In genomic region chr6:127581576-127581975, GRCh38 we compare ENCODE assay signal across 26 cellular contexts. TPM values are rescaled to one million over a fixed set of nuclear protein-coding genes. Genes with fewer than 3 reads are reported as not detected.
DNase-seq lines count a peak whose midpoint lies in the region; ATAC-seq, FAIRE-seq and TF ChIP-seq lines count a peak whose summit lies in the region.
"Had no signal": no experiment of that assay in that cellular context is flagged by ENCODE, and none has a peak within 500 bp of the region (broad histone marks: within the 10 kb centered on the region; RNA-seq: fewer than 3 reads in every experiment).

No MANE protein-coding gene starts in this region.

- H3K4me3 Mint-ChIP-seq in activated naive CD8-positive, alpha-beta T cell treated with anti-CD3 and anti-CD28 coated beads, Interleukin-2, amount 50 U/mL, for 24 hours = no peak overlapping the region
- H3K4me3 Mint-ChIP-seq in activated naive CD8-positive, alpha-beta T cell treated with anti-CD3 and anti-CD28 coated beads for 36 hours = no peak overlapping the region
- H3K4me3 Mint-ChIP-seq: CD8-positive, alpha-beta memory T cell; T-helper 17 cell had no signal

- RAD21 ChIA-PET in GM12878 (lab: Charles Lee; ENCODE audit: unreplicated experiment) = no interaction called here

- H3K4me1 ChIP-seq in GM12878 (ENCODE audit: control insufficient read depth, insufficient read depth, low read length) = no peaks in the 10 kb centered on the region

- POLR2A ChIA-PET in GM12878 (lab: Charles Lee) = no interaction called here

- H3K27me3 ChIP-seq in GM12878 (replicated peaks in 1 of 2; ENCODE audit: control insufficient read depth in 2 of 2, insufficient read depth in 2 of 2, low read length in 1 of 2) = no peaks in the 10 kb centered on the region

- TF ChIP-seq CTCF in GM12878 (IDR thresholded peaks at IDR 0.05 in 2 of 3, conservative IDR thresholded peaks at IDR 0.05 in 1 of 3; ENCODE audit: control insufficient read depth in 2 of 3, extremely low read depth in 1 of 3, insufficient read depth in 1 of 3, low read depth in 3 of 3, low read length in 3 of 3) = no peak

- H3K79me2 ChIP-seq in GM12878 (ENCODE audit: control insufficient read depth, insufficient read depth, low read length) = no peaks in the 10 kb centered on the region

- CTCF ChIA-PET in GM12878 (lab: Yijun Ruan, JAX) = interaction anchor here (1.2 kb wide), 1 partner anchor 11 kb away, joined by 3 read pairs; no protein-coding TSS in a partner anchor

- no peaks in the 10 kb centered on the region for H4K20me1 ChIP-seq in GM12878 (ENCODE audit: control insufficient read depth, insufficient read depth)

- DNase-seq in activated naive CD8-positive, alpha-beta T cell treated with anti-CD3 and anti-CD28 coated beads, Interleukin-2, amount 50 U/mL, for 24 hours = no peak
- DNase-seq in activated naive CD8-positive, alpha-beta T cell treated with anti-CD3 and anti-CD28 coated beads for 36 hours = no peak
- DNase-seq in GM12878 (ENCODE audit: low read depth, low spot score) (no peak), KBM-7 (no peak), DMS153 treated with DMSO at 0.1 percent for 48 hours (lab: John Stamatoyannopoulos, UW; ENCODE audit: unreplicated experiment) (no peak), NCI-H146 treated with DMSO at 0.1 percent for 48 hours (lab: John Stamatoyannopoulos, UW; ENCODE audit: unreplicated experiment) (no peak)
- DNase-seq: Calu3; CD8-positive, alpha-beta memory T cell; DMS153; GDM1; KG1; NCI-H1092 treated with DMSO at 0.1 percent for 48 hours; NCI-H1436 treated with DMSO at 0.1 percent for 48 hours; NCI-H2029 treated with DMSO at 0.1 percent for 48 hours; NCI-H2171; NCI-H526; PC-3; SHP77; T-helper 17 cell had no signal

- intact Hi-C loops in GM12878 (cut with micrococcal nuclease; ENCODE audit: unreplicated experiment) = no loop called here

- BruUV-seq in GM12878 (replicated peaks; lab: Mats Ljungman, UMichigan) = no TSS peak

- no peaks in the 10 kb centered on the region for H3K9me3 Mint-ChIP-seq in activated naive CD8-positive, alpha-beta T cell treated with anti-CD3 and anti-CD28 coated beads, Interleukin-2, amount 50 U/mL, for 24 hours
- no peaks in the 10 kb centered on the region for H3K9me3 Mint-ChIP-seq in activated naive CD8-positive, alpha-beta T cell treated with anti-CD3 and anti-CD28 coated beads for 36 hours
- H3K9me3 Mint-ChIP-seq: CD8-positive, alpha-beta memory T cell had no signal

- SMC1A ChIA-PET in GM12878 (lab: Charles Lee; ENCODE audit: uncharacterized antibody, unreplicated experiment) = no interaction called here

- FAIRE-seq in GM12878 (lab: Jason Lieb, UNC) = peak; percentile 59
- FAIRE-seq: HepG2 had no signal

- peaks cover 5% of the 10 kb centered on the region for H3K27me3 Mint-ChIP-seq in activated naive CD8-positive, alpha-beta T cell treated with anti-CD3 and anti-CD28 coated beads, Interleukin-2, amount 50 U/mL, for 24 hours
- H3K27me3 Mint-ChIP-seq in activated naive CD8-positive, alpha-beta T cell treated with anti-CD3 and anti-CD28 coated beads for 36 hours = peaks cover 16% of the 10 kb centered on the region

- ATAC-seq in activated naive CD8-positive, alpha-beta T cell treated with anti-CD3 and anti-CD28 coated beads, Interleukin-2, amount 50 U/mL, for 24 hours = peak; percentile 49
- peak; percentile 48 for ATAC-seq in HG02973 (IDR thresholded peaks at IDR 0.05; ENCODE audit: unreplicated experiment)
- ATAC-seq in GM12878 = peak; percentile 65
- ATAC-seq: HepG2, PC-3, T-helper 17 cell had no signal

- H3K27ac Mint-ChIP-seq in activated naive CD8-positive, alpha-beta T cell treated with anti-CD3 and anti-CD28 coated beads, Interleukin-2, amount 50 U/mL, for 24 hours = no peak overlapping the region
- no peak overlapping the region for H3K27ac Mint-ChIP-seq in activated naive CD8-positive, alpha-beta T cell treated with anti-CD3 and anti-CD28 coated beads for 36 hours
- H3K27ac Mint-ChIP-seq: CD8-positive, alpha-beta memory T cell; T-helper 17 cell had no signal

- no peak for TF ChIP-seq RAD21 in GM12878 (IDR thresholded peaks at IDR 0.05; ENCODE audit: insufficient read depth, low read depth, low read length)

- H3K4me2 ChIP-seq in GM12878 (ENCODE audit: control insufficient read depth, insufficient read depth) = no peak overlapping the region

- no peak overlapping the region for H3K27ac ChIP-seq in GM12878 (ENCODE audit: control insufficient read depth, insufficient read depth)
- H3K27ac ChIP-seq: C4-2B, HL-60 had no signal

- no peak overlapping the region for H3K4me3 ChIP-seq in GM12878

- TF ChIP-seq POLR2A in GM12878 (IDR thresholded peaks at IDR 0.05; ENCODE audit: low read depth, low read length) = no peak

- H3K4me1 Mint-ChIP-seq in activated naive CD8-positive, alpha-beta T cell treated with anti-CD3 and anti-CD28 coated beads, Interleukin-2, amount 50 U/mL, for 24 hours = no peaks in the 10 kb centered on the region
- H3K4me1 Mint-ChIP-seq in activated naive CD8-positive, alpha-beta T cell treated with anti-CD3 and anti-CD28 coated beads for 36 hours = peaks cover 8% of the 10 kb centered on the region
- H3K4me1 Mint-ChIP-seq: T-helper 17 cell had no signal

- in situ Hi-C loops in GM12878 (cut with MboI) = no loop called here
- in situ Hi-C loops in KBM-7 (cut with MboI; ENCODE audit: low pct_unique_long_range_greater_than_20kb, low sequenced_read_pairs) = no loop called here

- H3K9ac ChIP-seq in GM12878 (ENCODE audit: control insufficient read depth, insufficient read depth, low read length) = no peak overlapping the region

- no peak for TF ChIP-seq EP300 in GM12878 (IDR thresholded peaks at IDR 0.05; ENCODE audit: borderline replicate concordance in 1 of 2, control insufficient read depth in 1 of 2, low read depth in 2 of 2, low read length in 2 of 2)

- no peak overlapping the region; the same call in 1 of the 2 replicates for H2AFZ ChIP-seq in GM12878 (ENCODE audit: control insufficient read depth, low read depth, low read length)

- H3K36me3 ChIP-seq in GM12878 (ENCODE audit: control insufficient read depth in 2 of 2, insufficient read depth in 2 of 2, low read length in 1 of 2) = no peaks in the 10 kb centered on the region

- H3K36me3 Mint-ChIP-seq in activated naive CD8-positive, alpha-beta T cell treated with anti-CD3 and anti-CD28 coated beads, Interleukin-2, amount 50 U/mL, for 24 hours (ENCODE audit: low read depth) = no peaks in the 10 kb centered on the region
- no peaks in the 10 kb centered on the region for H3K36me3 Mint-ChIP-seq in activated naive CD8-positive, alpha-beta T cell treated with anti-CD3 and anti-CD28 coated beads for 36 hours
- H3K36me3 Mint-ChIP-seq: CD8-positive, alpha-beta memory T cell had no signal

- H3K9me3 ChIP-seq in GM12878 (replicated peaks; ENCODE audit: control insufficient read depth, insufficient read depth, low read length) = no peaks in the 10 kb centered on the region

TF ChIP-seq in GM12878, 131 proteins besides CTCF, POLR2A, EP300 and RAD21:
- TF ChIP-seq DPF2 (IDR thresholded peaks at IDR 0.05) = no peak
- TF ChIP-seq SRF (IDR thresholded peaks at IDR 0.05; ENCODE audit: low read depth in 2 of 2, low read length in 2 of 2) = 0 out of 4 replicates have a peak, but pooled peaks of 1 of the 2 experiments have one; percentile 8

RNA-seq across cellular contexts. Expression of gene C6orf58, which starts 4.6 kb away (rescaled TPM):
- under 1 TPM in 1 of 2 experiments, not detected in 1; 0.18 TPM for total RNA-seq in activated naive CD8-positive, alpha-beta T cell treated with anti-CD3 and anti-CD28 coated beads for 36 hours
- not detected in 2 replicates for total RNA-seq in GM12878 (2013; cell fraction: nucleolus; rRNA removed)
- 0.17 TPM in 1 of 2 replicates, not detected in the other for total RNA-seq in GM12878 (2014; rRNA removed)
- 0.13 TPM in 1 of 2 replicates, not detected in the other for total RNA-seq in GM12878 (2014; rRNA removed; fragmentation: Illumina TruSeq; extraction: Trizol)
- total RNA-seq in GM12878 (2021) = not detected in 2 replicates
- not detected for polyA plus RNA-seq in GM12878 (2011; ENCODE audit: low read depth)
- polyA plus RNA-seq in GM12878 (2011; rRNA removed) = 0.43 and 0.46 TPM in 2 replicates
- polyA plus RNA-seq in GM12878 (2011; cell fraction: cytosol; rRNA removed) = 0.06 and 0.12 TPM in 2 replicates
- polyA plus RNA-seq in GM12878 (2011; cell fraction: nucleus; rRNA removed) = 0.15 and 0.22 TPM in 2 replicates
- not detected in 2 replicates for polyA plus RNA-seq in GM12878 (2012)
- not detected in 2 replicates for polyA plus RNA-seq in GM12878 (2014; fragmentation: Illumina TruSeq; extraction: Trizol)
- under 1 TPM; 0.06 to 0.09 TPM for polyA plus RNA-seq in GM12878 (2014; fragmentation: Nextera tagmentation; extraction: Ambion mirVana)
- 0.10 TPM in 1 of 2 replicates, not detected in the other for polyA plus RNA-seq in GM12878 (2014; rRNA removed)
- polyA plus RNA-seq in GM12878 (2016; fragmentation: Nextera tagmentation; extraction: Ambion mirVana) = under 1 TPM; 0.10 to 0.23 TPM
- polyA minus RNA-seq in GM12878 (2011; rRNA and poly(A)+ RNA removed) = 0.15 and 0.22 TPM in 2 replicates
- polyA minus RNA-seq in GM12878 (2011; cell fraction: cytosol; rRNA and poly(A)+ RNA removed) = not detected in 2 replicates
- polyA minus RNA-seq in GM12878 (2011; cell fraction: nucleus; rRNA and poly(A)+ RNA removed) = not detected in 2 replicates
- total RNA-seq: CD8-positive, alpha-beta memory T cell; H4; HepG2; HT-29; PC-3; RPMI7951; T-helper 17 cell had no signal
- polyA plus RNA-seq: CD8-positive, alpha-beta memory T cell; HepG2 had no signal
